In the genomic region with DNA sequence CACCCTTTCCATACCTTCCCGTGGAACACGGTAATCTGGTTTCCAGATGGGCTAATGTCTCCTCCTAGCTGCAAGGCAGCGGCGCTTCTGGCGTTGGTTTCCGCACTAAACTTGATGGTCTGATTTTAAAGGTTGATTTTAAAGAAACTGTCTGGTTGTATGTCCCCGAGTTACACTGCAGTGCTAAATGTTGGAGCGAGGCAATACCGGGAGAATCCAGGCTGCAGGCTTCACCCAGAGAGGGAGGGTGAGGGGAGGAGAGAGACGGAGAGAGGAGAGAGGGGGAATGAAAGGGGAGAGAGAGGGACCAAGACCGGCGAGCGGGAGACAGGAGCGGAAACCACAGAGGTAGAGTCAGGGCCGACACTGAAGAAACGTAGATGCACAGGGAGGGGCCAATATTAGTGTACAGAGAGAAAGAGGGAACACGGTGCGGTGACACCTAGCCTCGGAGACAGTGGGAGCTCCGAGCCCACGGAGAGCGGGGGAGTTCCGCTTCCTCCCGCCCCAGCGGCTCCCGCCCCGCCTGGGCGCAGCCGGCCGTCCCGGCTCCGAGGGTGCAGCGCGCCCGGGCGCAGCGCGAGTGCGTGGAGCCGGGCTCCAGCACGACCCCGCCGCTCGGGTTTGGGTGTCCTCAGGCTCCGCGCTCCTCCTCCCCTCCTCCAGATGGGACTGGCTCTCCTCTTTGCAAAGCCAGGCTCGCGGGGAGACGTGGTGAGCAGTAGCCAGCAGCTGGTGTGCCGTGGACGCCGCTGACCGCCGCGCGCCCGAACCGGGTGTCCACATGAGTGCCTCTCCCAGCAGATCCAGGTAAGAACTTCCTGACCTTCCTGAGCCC, we compare ENCODE assay signal across 8 cellular contexts.
DNase-seq lines count a peak whose midpoint lies in the region; ATAC-seq and FAIRE-seq lines count a peak whose summit lies in the region.

No MANE protein-coding gene starts in this region.

- no peak for FAIRE-seq in RCC 7860 (lab: Jason Lieb, UNC)

- peaks cover 57% of the 10 kb centered on the region for H3K4me1 Mint-ChIP-seq in activated CD4-positive, alpha-beta T cell treated with anti-CD3 and anti-CD28 coated beads, Interleukin-2, amount 10 ng/mL, durations not matched to agents 7 days and 5 days

- ATAC-seq in activated CD4-positive, CD25-positive, alpha-beta regulatory T cell treated with anti-CD3 and anti-CD28 coated beads, Interleukin-2, amount 50 U/mL, for 24 hours = peak; percentile 77

- POLR2A ChIA-PET in activated CD4-positive, alpha-beta T cell treated with anti-CD3 and anti-CD28 coated beads, Interleukin-2, amount 10 ng/mL, durations not matched to agents 7 days and 5 days (lab: Charles Lee) = interaction anchor here (0.6 to 0.9 kb wide), 2 partner anchors 24 to 1877 kb away, joined by 3 to 4 read pairs; no protein-coding TSS in a partner anchor

- no peaks in the 10 kb centered on the region for H3K9me3 Mint-ChIP-seq in activated CD4-positive, alpha-beta T cell treated with anti-CD3 and anti-CD28 coated beads, Interleukin-2, amount 10 ng/mL, durations not matched to agents 7 days and 5 days

- peaks cover 5% of the 10 kb centered on the region for H3K36me3 Mint-ChIP-seq in activated CD4-positive, alpha-beta T cell treated with anti-CD3 and anti-CD28 coated beads, Interleukin-2, amount 10 ng/mL, durations not matched to agents 7 days and 5 days (ENCODE audit: low read depth)

- H3K4me3 Mint-ChIP-seq in activated CD4-positive, alpha-beta T cell treated with anti-CD3 and anti-CD28 coated beads, Interleukin-2, amount 10 ng/mL, durations not matched to agents 7 days and 5 days = peak overlapping the region; percentile 80

- peak overlapping the region; percentile 81 for H3K27ac Mint-ChIP-seq in activated CD4-positive, alpha-beta T cell treated with anti-CD3 and anti-CD28 coated beads, Interleukin-2, amount 10 ng/mL, durations not matched to agents 7 days and 5 days

- intact Hi-C loops in posterior cingulate gyrus (cut with DNase I) = no loop called here

- peaks cover 11% of the 10 kb centered on the region for H3K27me3 Mint-ChIP-seq in activated CD4-positive, alpha-beta T cell treated with anti-CD3 and anti-CD28 coated beads, Interleukin-2, amount 10 ng/mL, durations not matched to agents 7 days and 5 days

- CTCF ChIA-PET in activated CD4-positive, alpha-beta T cell treated with anti-CD3 and anti-CD28 coated beads, Interleukin-2, amount 10 ng/mL, durations not matched to agents 7 days and 5 days (lab: Charles Lee) = interaction anchor here (0.5 to 2.3 kb wide), 14 partner anchors 8 to 1987 kb away, joined by 3 to 5 read pairs (median 3); no protein-coding TSS in a partner anchor

- DNase-seq in activated CD4-positive, CD25-positive, alpha-beta regulatory T cell (lab: John Stamatoyannopoulos, UW) = no peak
- DNase-seq in HT1080 (ENCODE audit: low read depth) (peak; percentile 18), fibroblast of peridontal ligament (ENCODE audit: extremely low read depth) (peak; percentile 48), posterior cingulate gyrus (peak in 9 of 10 donors; percentile 10 to 88 (median 27)), NCI-H2107 treated with DMSO at 0.1 percent for 48 hours (lab: John Stamatoyannopoulos, UW; ENCODE audit: unreplicated experiment) (no peak), RCC 7860 (ENCODE audit: low spot score) (no peak)
- peak; percentile 57 for DNase-seq in activated CD4-positive, alpha-beta T cell treated with anti-CD3 and anti-CD28 coated beads, Interleukin-2, amount 10 ng/mL, durations not matched to agents 7 days and 5 days

Comparison
In these comparisons a context has a peak if more than half of its experiments do, and no peak if none do; other contexts are left out.
1. DNase-seq: peak in HT1080 (single experiment), activated CD4-positive, alpha-beta T cell treated with anti-CD3 and anti-CD28 coated beads, Interleukin-2, amount 10 ng/mL, durations not matched to agents 7 days and 5 days (single experiment), fibroblast of peridontal ligament (single experiment) and posterior cingulate gyrus (9 of 10); none in activated CD4-positive, CD25-positive, alpha-beta regulatory T cell (0 of 4), NCI-H2107 treated with DMSO at 0.1 percent for 48 hours (single experiment) and RCC 7860 (single experiment).